In genomic region chr3:58051196-58051595, GRCh38 we compare ENCODE assay signal across 9 cellular contexts. TPM values are rescaled to one million over a fixed set of nuclear protein-coding genes. Genes with fewer than 3 reads are reported as not detected.
DNase-seq lines count a peak whose midpoint lies in the region; ATAC-seq and TF ChIP-seq lines count a peak whose summit lies in the region.
"Had no signal": no experiment of that assay in that cellular context is flagged by ENCODE, and none has a peak within 500 bp of the region (broad histone marks: within the 10 kb centered on the region; RNA-seq: fewer than 3 reads in every experiment).

No MANE protein-coding gene starts in this region.

- peaks cover 10% of the 10 kb centered on the region in 2 donors for H3K36me3 Mint-ChIP-seq in CD14-positive monocyte
- peaks cover 12% of the 10 kb centered on the region for H3K36me3 Mint-ChIP-seq in dendritic cell treated with granulocyte-macrophage colony-stimulating factor and Interleukin-4, amounts not matched to agents 40 ng/mL and 50 ng/mL, for 4 days (ENCODE audit: low read depth)
- peaks cover 17% of the 10 kb centered on the region for H3K36me3 Mint-ChIP-seq in nephron progenitor cell (ENCODE audit: low read depth)

- H3K4me1 Mint-ChIP-seq in CD14-positive monocyte: peaks cover 40% of the 10 kb centered on the region
- H3K4me1 Mint-ChIP-seq in dendritic cell treated with granulocyte-macrophage colony-stimulating factor and Interleukin-4, amounts not matched to agents 40 ng/mL and 50 ng/mL, for 4 days (ENCODE audit: low read depth): peaks cover 39% of the 10 kb centered on the region
- peaks cover 67% of the 10 kb centered on the region for H3K4me1 Mint-ChIP-seq in nephron progenitor cell

- DNase-seq in CD14-positive monocyte (ENCODE audit: low spot score): peak; percentile 55
- DNase-seq in NB4 (ENCODE audit: low read depth): peak; percentile 93
- no peak for DNase-seq in nephron progenitor cell
- DNase-seq in NCI-H1048 (lab: John Stamatoyannopoulos, UW): no peak
- no peak for DNase-seq in SHP77 (lab: John Stamatoyannopoulos, UW)
- DNase-seq in stimulated activated CD4-positive, alpha-beta T cell treated with anti-CD3 and anti-CD28 coated beads, Interleukin-1b, Interleukin-23, amount 100 ng/mL, for 48 hours: no peak
- DNase-seq: NCI-H69 had no signal

- H3K9me3 Mint-ChIP-seq in CD14-positive monocyte (peaks cover 8 to 16% (median 11%) of the 10 kb centered on the region in 7 donors), nephron progenitor cell (peaks cover 8% of the 10 kb centered on the region)
- H3K9me3 Mint-ChIP-seq in dendritic cell treated with granulocyte-macrophage colony-stimulating factor and Interleukin-4, amounts not matched to agents 40 ng/mL and 50 ng/mL, for 4 days: peaks cover 16% of the 10 kb centered on the region

- H3K4me3 ChIP-seq in NB4 (ENCODE audit: low read depth, low read length): peak overlapping the region; percentile 17

- no peak for ATAC-seq in GM21619 (IDR thresholded peaks at IDR 0.05; ENCODE audit: unreplicated experiment)

- no peak overlapping the region for H3K4me3 Mint-ChIP-seq in CD14-positive monocyte
- H3K4me3 Mint-ChIP-seq in dendritic cell treated with granulocyte-macrophage colony-stimulating factor and Interleukin-4, amounts not matched to agents 40 ng/mL and 50 ng/mL, for 4 days: peak overlapping the region; percentile 3
- H3K4me3 Mint-ChIP-seq in nephron progenitor cell: no peak overlapping the region

- TF ChIP-seq POLR2A in NB4 (IDR thresholded peaks at IDR 0.05; ENCODE audit: extremely low read depth, insufficient read length): no peak

- intact Hi-C loops in CD14-positive monocyte (cut with micrococcal nuclease): no loop called here
- intact Hi-C loops in dendritic cell treated with granulocyte-macrophage colony-stimulating factor and Interleukin-4, amounts not matched to agents 40 ng/mL and 50 ng/mL, for 4 days (cut with micrococcal nuclease): no loop called here

- peaks cover 0 to 3% (median 1%) of the 10 kb centered on the region in 3 donors for H3K27me3 Mint-ChIP-seq in CD14-positive monocyte (ENCODE audit: low read depth in 3 of 3)
- H3K27me3 Mint-ChIP-seq in dendritic cell treated with granulocyte-macrophage colony-stimulating factor and Interleukin-4, amounts not matched to agents 40 ng/mL and 50 ng/mL, for 4 days: no peaks in the 10 kb centered on the region
- peaks cover 3% of the 10 kb centered on the region for H3K27me3 Mint-ChIP-seq in nephron progenitor cell (ENCODE audit: low read depth, poor library complexity)

- H3K27ac Mint-ChIP-seq in CD14-positive monocyte: peak overlapping the region in 2 of 7 donors; percentile 23 to 84
- peak overlapping the region; percentile 57 for H3K27ac Mint-ChIP-seq in dendritic cell treated with granulocyte-macrophage colony-stimulating factor and Interleukin-4, amounts not matched to agents 40 ng/mL and 50 ng/mL, for 4 days
- peak overlapping the region; percentile 66 for H3K27ac Mint-ChIP-seq in nephron progenitor cell

- TF ChIP-seq CTCF in CD14-positive monocyte (IDR thresholded peaks at IDR 0.05): no peak
- TF ChIP-seq CTCF in NB4 (IDR thresholded peaks at IDR 0.05; ENCODE audit: low read depth, low read length): no peak
- no peak for TF ChIP-seq CTCF in nephron progenitor cell (IDR thresholded peaks at IDR 0.05)

RNA-seq across cellular contexts. Expression of gene FLNB, which starts 43.0 kb away (rescaled TPM):
- polyA plus RNA-seq in CD14-positive monocyte: 1 to 10 TPM in 1 of 2 donors, under 1 TPM in 1; 0.47 to 2.1 TPM

Comparison
In these comparisons a context has a peak if more than half of its experiments do, and no peak if none do; other contexts are left out.
1. DNase-seq: peak in CD14-positive monocyte (single experiment) and NB4 (single experiment); none in nephron progenitor cell (single experiment), NCI-H1048 (single experiment), SHP77 (0 of 2) and stimulated activated CD4-positive, alpha-beta T cell treated with anti-CD3 and anti-CD28 coated beads, Interleukin-1b, Interleukin-23, amount 100 ng/mL, for 48 hours (single experiment).